In genomic region chr10:32955299-32955772, GRCh38 we compare ENCODE assay signal across 8 cellular contexts. TPM values are rescaled to one million over a fixed set of nuclear protein-coding genes. Genes with fewer than 3 reads are reported as not detected.
A peak's percentile ranks its signal among the peaks of the same experiment; 100 is the strongest.
DNase-seq lines count a peak whose midpoint lies in the region; ATAC-seq and TF ChIP-seq lines count a peak whose summit lies in the region.

No MANE protein-coding gene starts in this region.

- H3K4me3 ChIP-seq in GM12865 (ENCODE audit: low read depth, low read length) (peak overlapping the region; percentile 85), Panc1 (ENCODE audit: low read depth in 2 of 2, low read length in 2 of 2) (peak overlapping the region; percentile 77 to 83), fibroblast of lung (replicated peaks in 1 of 4; ENCODE audit: control extremely low read depth in 1 of 4, insufficient read depth in 1 of 4, low read depth in 3 of 4, low read length in 4 of 4) (peak overlapping the region; percentile 77 to 99 (median 82)), rectal smooth muscle tissue (ENCODE audit: low read length) (peak overlapping the region; percentile 11)

- H3K27ac ChIP-seq in Panc1 (ENCODE audit: low read length) (peak overlapping the region; percentile 100), fibroblast of lung (ENCODE audit: insufficient read depth, low read length) (peak overlapping the region; percentile 95), rectal smooth muscle tissue (ENCODE audit: low read depth, low read length) (peak overlapping the region; percentile 35)

- peak overlapping the region; percentile 58 for H3K9ac ChIP-seq in fibroblast of lung (ENCODE audit: insufficient read depth, low read length)
- H3K9ac ChIP-seq in rectal smooth muscle tissue (ENCODE audit: low read length), result no peak overlapping the region

- intact Hi-C loops in Panc1 (cut with micrococcal nuclease; ENCODE audit: unreplicated experiment), result no loop called here

- H4K20me1 ChIP-seq in fibroblast of lung (ENCODE audit: control insufficient read depth, extremely low read depth, insufficient read depth, low read length), result peaks cover 17% of the 10 kb centered on the region

- DNase-seq in GM12865 (ENCODE audit: low read depth) (no peak), Panc1 (ENCODE audit: low read depth, low spot score) (no peak), fibroblast of lung (ENCODE audit: low read depth in 2 of 2) (no peak), NOMO-1 treated with DMSO at 0.1 percent for 48 hours (lab: John Stamatoyannopoulos, UW; ENCODE audit: unreplicated experiment) (no peak), epidermal melanocyte (ENCODE audit: insufficient read length, low spot score) (no peak)

- CTCF ChIA-PET in Panc1 (lab: Charles Lee), result interaction anchor here (0.6 kb wide), 1 partner anchor 30 kb away, joined by 7 read pairs; no protein-coding TSS in a partner anchor

- H3K79me2 ChIP-seq in fibroblast of lung (ENCODE audit: control insufficient read depth, insufficient read depth, low read length), result peaks cover 95% of the 10 kb centered on the region

- TF ChIP-seq CTCF in GM12865 (IDR thresholded peaks at IDR 0.05; ENCODE audit: insufficient read depth, low read depth, low read length, missing control alignments) (no peak), Panc1 (IDR thresholded peaks at IDR 0.05) (no peak), fibroblast of lung (conservative IDR thresholded peaks at IDR 0.05 in 1 of 2, IDR thresholded peaks at IDR 0.05 in 1 of 2; ENCODE audit: low read depth in 1 of 2, low read length in 2 of 2) (no peak)

- H3K36me3 ChIP-seq in Panc1 (ENCODE audit: control insufficient read depth, insufficient read depth, low read length), result peaks cover 4% of the 10 kb centered on the region
- peaks cover 2% of the 10 kb centered on the region for H3K36me3 ChIP-seq in fibroblast of lung (ENCODE audit: control insufficient read depth, insufficient read depth, low read length)
- H3K36me3 ChIP-seq in rectal smooth muscle tissue (ENCODE audit: control insufficient read depth, insufficient read depth, low read length), result no peaks in the 10 kb centered on the region

- ATAC-seq in Panc1 (no peak), GM18517 (IDR thresholded peaks at IDR 0.05; ENCODE audit: unreplicated experiment) (no peak), GM18858 (IDR thresholded peaks at IDR 0.05; ENCODE audit: unreplicated experiment) (no peak)

- POLR2A ChIA-PET in Panc1 (lab: Charles Lee), result interaction anchor here (0.6 to 1.4 kb wide), 5 partner anchors 10 to 51 kb away, joined by 3 to 25 read pairs (median 4); no protein-coding TSS in a partner anchor

- H3K9me3 ChIP-seq in Panc1 (ENCODE audit: control insufficient read depth, insufficient read depth, low read depth, low read length) (no peaks in the 10 kb centered on the region), fibroblast of lung (ENCODE audit: control insufficient read depth, insufficient read depth, low read depth, low read length) (no peaks in the 10 kb centered on the region)

- H3K27me3 ChIP-seq in Panc1 (ENCODE audit: control insufficient read depth, insufficient read depth, low read length) (no peaks in the 10 kb centered on the region), fibroblast of lung (ENCODE audit: control insufficient read depth, insufficient read depth, low read length) (no peaks in the 10 kb centered on the region), rectal smooth muscle tissue (ENCODE audit: control insufficient read depth, insufficient read depth, low read length) (no peaks in the 10 kb centered on the region)

- peaks cover 33% of the 10 kb centered on the region for H3K4me1 ChIP-seq in Panc1 (ENCODE audit: control insufficient read depth, insufficient read depth, low read length)
- H3K4me1 ChIP-seq in fibroblast of lung (ENCODE audit: control insufficient read depth, extremely low read depth, insufficient read depth, low read length), result peaks cover 13% of the 10 kb centered on the region
- H3K4me1 ChIP-seq in rectal smooth muscle tissue (ENCODE audit: control insufficient read depth, insufficient read depth, low read length), result peaks cover 19% of the 10 kb centered on the region

- in situ Hi-C loops in Panc1 (cut with HindIII; ENCODE audit: low pct_unique_long_range_greater_than_20kb, low sequenced_read_pairs), result no loop called here

- peak overlapping the region; percentile 84 for H3K4me2 ChIP-seq in fibroblast of lung (ENCODE audit: extremely low read depth, insufficient read depth, low read length)

- no peak overlapping the region for H2AFZ ChIP-seq in fibroblast of lung (ENCODE audit: low read length)

- BruUV-seq in Panc1 (replicated peaks; lab: Mats Ljungman, UMichigan), result no TSS peak

RNA-seq across cellular contexts. Expression of gene ITGB1, which starts 2.7 kb away (rescaled TPM):
- 803 TPM for total RNA-seq in Panc1 (2021; ENCODE audit: unreplicated experiment)
- polyA plus RNA-seq in Panc1 (2012; ENCODE audit: insufficient read length), result 484 TPM
- 2,456 and 2,693 TPM in 2 replicates for total RNA-seq in fibroblast of lung
- polyA plus RNA-seq in fibroblast of lung, result 1,736 and 3,450 TPM in 2 replicates
- polyA plus RNA-seq in fibroblast of lung (2012), result 1,173 and 2,065 TPM in 2 replicates
- polyA minus RNA-seq in fibroblast of lung (ENCODE audit: low replicate concordance), result 137 and 176 TPM in 2 replicates

Comparison
In these comparisons a context has a peak if more than half of its experiments do, and no peak if none do; other contexts are left out.
1. H3K4me3 ChIP-seq: peak in every context shown above with its lines; median percentile 85 in GM12865; 82 in fibroblast of lung; 80 in Panc1; 11 in rectal smooth muscle tissue.
2. H3K27ac ChIP-seq: peak in every context shown above with its lines; median percentile 100 in Panc1; 95 in fibroblast of lung; 35 in rectal smooth muscle tissue.